Comparison of ENCODE assay signal across 1 cellular context in the genomic region with DNA sequence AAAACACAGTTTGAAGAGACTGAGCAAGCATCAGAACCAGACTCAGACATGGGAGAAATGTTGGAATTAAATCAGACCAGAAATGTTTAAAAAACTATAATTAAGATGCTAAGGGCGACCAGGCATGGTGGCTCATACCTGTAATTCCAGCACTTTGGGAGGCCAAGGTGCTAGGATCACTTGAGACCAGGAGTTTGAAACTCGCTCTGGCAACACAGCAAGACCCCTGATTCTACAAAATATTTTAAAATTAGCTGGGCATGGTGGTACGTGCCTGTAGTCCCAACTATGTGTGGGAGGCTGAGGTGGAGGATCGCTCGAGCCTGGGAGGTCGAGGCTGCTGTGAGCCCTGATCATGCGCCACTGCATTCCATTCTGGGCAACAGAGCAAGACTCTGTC.
TF ChIP-seq lines count a peak whose summit lies in the region.

No MANE protein-coding gene starts in this region.

TF ChIP-seq in IMR-90, 13 proteins besides CTCF, POLR2A, EP300 and RAD21:
- TF ChIP-seq CEBPB (IDR thresholded peaks at IDR 0.05; ENCODE audit: low read depth, low read length) = no peak
- TF ChIP-seq MAZ (IDR thresholded peaks at IDR 0.05; ENCODE audit: borderline replicate concordance, low read depth, low read length) = no peak
- TF ChIP-seq SMC3 (IDR thresholded peaks at IDR 0.05; ENCODE audit: low read depth, low read length) = no peak
- no peak for TF ChIP-seq RCOR1 (IDR thresholded peaks at IDR 0.05; ENCODE audit: insufficient replicate concordance, low read length)
- no peak for TF ChIP-seq MXI1 (IDR thresholded peaks at IDR 0.05; ENCODE audit: borderline replicate concordance, low read depth, low read length)
- TF ChIP-seq CHD1 (IDR thresholded peaks at IDR 0.05; ENCODE audit: low read depth, low read length) = no peak
- TF ChIP-seq FOS (IDR thresholded peaks at IDR 0.05; ENCODE audit: low read depth, low read length) = no peak
- TF ChIP-seq USF2 (IDR thresholded peaks at IDR 0.05; ENCODE audit: low read depth, low read length) = no peak
- TF ChIP-seq NFE2L2 (IDR thresholded peaks at IDR 0.05; ENCODE audit: low read depth, low read length) = no peak
- TF ChIP-seq RFX5 (IDR thresholded peaks at IDR 0.05; ENCODE audit: low read depth, low read length) = no peak
- TF ChIP-seq MAFK (IDR thresholded peaks at IDR 0.05; ENCODE audit: low read depth, low read length) = no peak
- no peak for TF ChIP-seq BHLHE40 (IDR thresholded peaks at IDR 0.05; ENCODE audit: low read depth, low read length)
- TF ChIP-seq, protein P1, sequence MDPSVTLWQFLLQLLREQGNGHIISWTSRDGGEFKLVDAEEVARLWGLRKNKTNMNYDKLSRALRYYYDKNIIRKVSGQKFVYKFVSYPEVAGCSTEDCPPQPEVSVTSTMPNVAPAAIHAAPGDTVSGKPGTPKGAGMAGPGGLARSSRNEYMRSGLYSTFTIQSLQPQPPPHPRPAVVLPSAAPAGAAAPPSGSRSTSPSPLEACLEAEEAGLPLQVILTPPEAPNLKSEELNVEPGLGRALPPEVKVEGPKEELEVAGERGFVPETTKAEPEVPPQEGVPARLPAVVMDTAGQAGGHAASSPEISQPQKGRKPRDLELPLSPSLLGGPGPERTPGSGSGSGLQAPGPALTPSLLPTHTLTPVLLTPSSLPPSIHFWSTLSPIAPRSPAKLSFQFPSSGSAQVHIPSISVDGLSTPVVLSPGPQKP (IDR thresholded peaks at IDR 0.05; ENCODE audit: borderline replicate concordance, low read depth, low read length) = no peak
